11 cellular contexts compared by ENCODE assay signal in genomic region chr15:101043011-101043410, GRCh38.
"Had no signal": no experiment of that assay in that cellular context is flagged by ENCODE, and none has a peak within 500 bp of the region (broad histone marks: within the 10 kb centered on the region; RNA-seq: fewer than 3 reads in every experiment).

No MANE protein-coding gene starts in this region.

- H3K4me3 Mint-ChIP-seq: activated CD4-positive, alpha-beta T cell treated with anti-CD3 and anti-CD28 coated beads, Interleukin-2, amount 10 ng/mL, durations not matched to agents 24 days and 14 days; memory B cell; natural killer cell treated with Interleukin-12 subunit alpha and Interleukin-12 subunit beta and Interleukin-15 and Interleukin-18, amount 100 ng/mL, for 72 hours had no signal

- H3K9me3 Mint-ChIP-seq: natural killer cell treated with Interleukin-12 subunit alpha and Interleukin-12 subunit beta and Interleukin-15 and Interleukin-18, amount 100 ng/mL, for 72 hours had no signal

- ATAC-seq: heart left ventricle; natural killer cell treated with Interleukin-12 subunit alpha and Interleukin-12 subunit beta and Interleukin-15 and Interleukin-18, amount 100 ng/mL, for 72 hours had no signal

- H3K36me3 Mint-ChIP-seq: natural killer cell treated with Interleukin-12 subunit alpha and Interleukin-12 subunit beta and Interleukin-15 and Interleukin-18, amount 100 ng/mL, for 72 hours had no signal

- H3K9me3 ChIP-seq: ascending aorta had no signal

- H3K4me1 Mint-ChIP-seq: activated CD4-positive, alpha-beta T cell treated with anti-CD3 and anti-CD28 coated beads, Interleukin-2, amount 10 ng/mL, durations not matched to agents 24 days and 14 days; memory B cell had no signal

- H3K4me1 ChIP-seq: ascending aorta had no signal

- H3K27me3 ChIP-seq: ascending aorta, heart left ventricle, tibial nerve had no signal

- H3K27ac ChIP-seq: ascending aorta, heart left ventricle, left ventricle myocardium inferior, SK-N-MC, tibial nerve, VCaP had no signal

- H3K27me3 Mint-ChIP-seq: memory B cell had no signal

- H3K27ac Mint-ChIP-seq: activated CD4-positive, alpha-beta T cell treated with anti-CD3 and anti-CD28 coated beads, Interleukin-2, amount 10 ng/mL, durations not matched to agents 24 days and 14 days; memory B cell; natural killer cell treated with Interleukin-12 subunit alpha and Interleukin-12 subunit beta and Interleukin-15 and Interleukin-18, amount 100 ng/mL, for 72 hours had no signal

- H3K4me3 ChIP-seq: ascending aorta, heart left ventricle, left ventricle myocardium inferior, SK-N-MC, tibial nerve had no signal

- H3K36me3 ChIP-seq: left ventricle myocardium inferior had no signal

- DNase-seq: activated CD4-positive, alpha-beta T cell treated with anti-CD3 and anti-CD28 coated beads, Interleukin-2, amount 10 ng/mL, durations not matched to agents 24 days and 14 days; left ventricle myocardium inferior; stimulated activated CD4-positive, alpha-beta T cell treated with anti-CD3 and anti-CD28 coated beads, Interleukin-15, amount 100 ng/mL, for 24 hours; T-helper 1 cell had no signal
